35 cellular contexts compared by ENCODE assay signal in genomic region chrX:46072372-46072771, GRCh38.
"Had no signal": no experiment of that assay in that cellular context is flagged by ENCODE, and none has a peak within 500 bp of the region (broad histone marks: within the 10 kb centered on the region; RNA-seq: fewer than 3 reads in every experiment).

No MANE protein-coding gene starts in this region.

- H3K4me3 ChIP-seq: MG63 had no signal

- H3K9me3 ChIP-seq: MG63 had no signal

- H3K36me3 ChIP-seq: MG63 had no signal

- H3K27me3 ChIP-seq: MG63 had no signal

- DNase-seq: Kasumi-1, MG63, MM.1S, MV-4-11, NCI-H1048, NCI-H1092, NCI-H1092 treated with DMSO at 0.1 percent for 48 hours, NCI-H1105, NCI-H1105 treated with DMSO at 0.1 percent for 48 hours, NCI-H1417, NCI-H1417 treated with DMSO at 0.1 percent for 48 hours, NCI-H1436, NCI-H1436 treated with DMSO at 0.1 percent for 48 hours, NCI-H146, NCI-H1694, NCI-H1694 treated with DMSO at 0.1 percent for 48 hours, NCI-H187, NCI-H187 treated with DMSO at 0.1 percent for 48 hours, NCI-H1930, NCI-H2029, NCI-H2029 treated with DMSO at 0.1 percent for 48 hours, NCI-H2081, NCI-H2081 treated with DMSO at 0.1 percent for 48 hours, NCI-H2107, NCI-H2171, NCI-H2171 treated with DMSO at 0.1 percent for 48 hours, NCI-H2227 treated with DMSO at 0.1 percent for 48 hours, NCI-H345, NCI-H446, NCI-H446 treated with DMSO at 0.1 percent for 48 hours, NCI-H510A, NCI-H510A treated with DMSO at 0.1 percent for 48 hours, NCI-H524, NCI-H524 treated with DMSO at 0.1 percent for 48 hours, NCI-H526 had no signal
